Comparison of ENCODE assay signal across 8 cellular contexts in genomic region chr6:144150673-144151009, GRCh38. TPM values are rescaled to one million over a fixed set of nuclear protein-coding genes. Genes with fewer than 3 reads are reported as not detected.
A peak's percentile ranks its signal among the peaks of the same experiment; 100 is the strongest.
DNase-seq lines count a peak whose midpoint lies in the region; ATAC-seq, FAIRE-seq and TF ChIP-seq lines count a peak whose summit lies in the region.

No MANE protein-coding gene starts in this region.

- peak overlapping the region; percentile 81 to 90 (median 89) for H3K4me3 Mint-ChIP-seq in nephron

- no peak for TF ChIP-seq POLR2A in GM12892 (IDR thresholded peaks at IDR 0.05; ENCODE audit: low read depth, low read length)

- ATAC-seq in GM18858 (IDR thresholded peaks at IDR 0.05; ENCODE audit: unreplicated experiment): no peak

- no peak overlapping the region for H3K27ac Mint-ChIP-seq in nephron

- H3K36me3 Mint-ChIP-seq in nephron (ENCODE audit: low read depth): no peaks in the 10 kb centered on the region

- DNase-seq in GM12892 (ENCODE audit: insufficient read length) (peak; percentile 23), epithelial cell of esophagus (ENCODE audit: low read depth) (no peak), urothelium cell line (ENCODE audit: low spot score) (peak; percentile 54), NCI-H1417 treated with DMSO at 0.1 percent for 48 hours (lab: John Stamatoyannopoulos, UW) (no peak)
- DNase-seq in activated CD4-positive, alpha-beta T cell treated with anti-CD3 and anti-CD28 coated beads for 4 hours: peak; percentile 45 to 47

- H3K9ac ChIP-seq in HUES48 (ENCODE audit: low read depth, low read length): no peak overlapping the region

- H3K36me3 ChIP-seq in HUES48 (ENCODE audit: control insufficient read depth, insufficient read depth, low read length): no peaks in the 10 kb centered on the region

- H3K4me1 ChIP-seq in HUES48 (ENCODE audit: control insufficient read depth, insufficient read depth, low read length): peaks cover 10% of the 10 kb centered on the region; the same call in 1 of the 2 replicates

- peaks cover 52% of the 10 kb centered on the region for H3K27me3 ChIP-seq in HUES48 (ENCODE audit: control insufficient read depth, insufficient read depth, low read length)

- H3K4me3 ChIP-seq in HUES48 (ENCODE audit: low read depth, low read length): peak overlapping the region; percentile 95
- peak overlapping the region; percentile 60 for H3K4me3 ChIP-seq in epithelial cell of esophagus (ENCODE audit: low read length)

- no peaks in the 10 kb centered on the region for H3K9me3 Mint-ChIP-seq in nephron

- H3K9me3 ChIP-seq in HUES48 (ENCODE audit: control insufficient read depth, insufficient read depth, low read length): no peaks in the 10 kb centered on the region

- no peak overlapping the region for H3K27ac ChIP-seq in HUES48 (ENCODE audit: low read depth, low read length)

- H3K4me1 Mint-ChIP-seq in nephron: peaks cover 9% of the 10 kb centered on the region

- H3K27me3 Mint-ChIP-seq in nephron (ENCODE audit: low read depth): peaks cover 84% of the 10 kb centered on the region

- TF ChIP-seq CTCF in epithelial cell of esophagus (IDR thresholded peaks at IDR 0.05; ENCODE audit: insufficient read depth, low read depth, low read length, missing control alignments): peak; percentile 12
- TF ChIP-seq CTCF in nephron (IDR thresholded peaks at IDR 0.05; ENCODE audit: unreplicated experiment in 3 of 3): peak; percentile 46 to 55 (median 52)

- FAIRE-seq in GM12892 (lab: Jason Lieb, UNC): no peak
- FAIRE-seq in urothelium cell line (lab: Jason Lieb, UNC): no peak

RNA-seq across cellular contexts. Expression of gene STX11, which starts 0.3 kb away (rescaled TPM):
- 8.2 TPM for polyA plus RNA-seq in GM12892 (2012; ENCODE audit: missing spikeins)

RNA-seq across cellular contexts. Expression of gene SF3B5, which starts 55.3 kb away (rescaled TPM):
- 161 TPM for polyA plus RNA-seq in GM12892 (2012; ENCODE audit: missing spikeins)

Comparison
In these comparisons a context has a peak if more than half of its experiments do, and no peak if none do; other contexts are left out.
1. DNase-seq: peak in GM12892 (single experiment), activated CD4-positive, alpha-beta T cell treated with anti-CD3 and anti-CD28 coated beads for 4 hours (2 of 2) and urothelium cell line (single experiment); none in epithelial cell of esophagus (single experiment) and NCI-H1417 treated with DMSO at 0.1 percent for 48 hours (single experiment).